7 cellular contexts compared by ENCODE assay signal in the genomic region with DNA sequence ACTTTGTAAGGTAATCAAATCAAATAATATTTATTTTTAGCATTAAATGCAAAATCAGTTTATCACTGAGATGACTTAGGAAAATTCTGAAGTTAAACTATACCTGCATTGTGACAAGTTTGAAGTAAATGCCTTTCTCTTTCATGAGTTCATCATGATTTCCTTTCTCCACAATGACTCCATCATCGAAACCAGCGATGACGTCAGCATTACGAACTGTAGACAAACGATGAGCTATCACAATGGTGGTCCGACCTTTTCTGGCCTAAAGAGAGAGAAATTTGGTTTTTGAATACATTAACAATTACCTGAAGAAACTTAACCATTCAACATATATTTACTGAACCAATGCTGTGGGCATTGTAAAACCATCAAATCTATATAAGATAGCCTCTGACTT. TPM values are rescaled to one million over a fixed set of nuclear protein-coding genes. Genes with fewer than 3 reads are reported as not detected.
"Had no signal": no experiment of that assay in that cellular context is flagged by ENCODE, and none has a peak within 500 bp of the region (broad histone marks: within the 10 kb centered on the region; RNA-seq: fewer than 3 reads in every experiment).

No MANE protein-coding gene starts in this region.

- DNase-seq: GM23248, GOT3, H7, HFFc6, IMR-90, KBM-7 had no signal

- ATAC-seq: HCT116 had no signal

- H3K9me3 Mint-ChIP-seq: HFFc6 had no signal

- H3K4me3 Mint-ChIP-seq: HFFc6 had no signal

- H3K27ac Mint-ChIP-seq: HFFc6 had no signal

RNA-seq across cellular contexts. Expression of gene ABCB1, which starts 54.9 kb away (rescaled TPM):
- total RNA-seq: H7 had no signal
